Comparison of ENCODE assay signal across 10 cellular contexts in genomic region chr4:148203056-148203898, GRCh38.
DNase-seq lines count a peak whose midpoint lies in the region; TF ChIP-seq lines count a peak whose summit lies in the region.
"Had no signal": no experiment of that assay in that cellular context is flagged by ENCODE, and none has a peak within 500 bp of the region (broad histone marks: within the 10 kb centered on the region; RNA-seq: fewer than 3 reads in every experiment).

No MANE protein-coding gene starts in this region.

- no peak overlapping the region for H3K4me3 ChIP-seq in H7 (ENCODE audit: insufficient read depth, low read depth, low read length)
- H3K4me3 ChIP-seq: BLaER1 treated with 17β-estradiol and CSF1 and Interleukin-3, amounts not matched to agents 10 nM and 100 nM had no signal

- DNase-seq in H7 (peak; percentile 23), iPS DF 19.7 (ENCODE audit: low read depth, low spot score) (peak; percentile 50), putamen (ENCODE audit: low spot score) (peak; percentile 44), NCI-H226 (no peak), NCI-H1105 treated with DMSO at 0.1 percent for 48 hours (lab: John Stamatoyannopoulos, UW) (no peak), foreskin melanocyte (no peak)
- no peak for DNase-seq in activated CD4-positive, alpha-beta T cell treated with anti-CD3 and anti-CD28 coated beads, Interleukin-2, amount 50 U/mL, for 1 hour
- DNase-seq: activated T-cell treated with anti-CD3 and anti-CD28 coated beads for 4 hours had no signal

- no peaks in the 10 kb centered on the region for H3K36me3 ChIP-seq in H7 (replicated peaks; ENCODE audit: control insufficient read depth, insufficient read depth, low read length)
- H3K36me3 ChIP-seq: BLaER1 treated with 17β-estradiol and CSF1 and Interleukin-3, amounts not matched to agents 10 nM and 100 nM had no signal

- H3K27me3 ChIP-seq in H7 (ENCODE audit: control insufficient read depth, insufficient read depth, low read length): no peaks in the 10 kb centered on the region
- H3K27me3 ChIP-seq: BLaER1 treated with 17β-estradiol and CSF1 and Interleukin-3, amounts not matched to agents 10 nM and 100 nM had no signal

- H3K27ac ChIP-seq in VCaP: peak overlapping the region; percentile 90
- H3K27ac ChIP-seq: BLaER1 treated with 17β-estradiol and CSF1 and Interleukin-3, amounts not matched to agents 10 nM and 100 nM had no signal

- TF ChIP-seq CTCF in VCaP (conservative IDR thresholded peaks at IDR 0.05): no peak

Comparison
In these comparisons a context has a peak if more than half of its experiments do, and no peak if none do; other contexts are left out.
1. DNase-seq: peak in H7 (single experiment), iPS DF 19.7 (single experiment) and putamen (single experiment); none in NCI-H226 (single experiment), NCI-H1105 treated with DMSO at 0.1 percent for 48 hours (single experiment), activated CD4-positive, alpha-beta T cell treated with anti-CD3 and anti-CD28 coated beads, Interleukin-2, amount 50 U/mL, for 1 hour (single experiment) and foreskin melanocyte (single experiment).